ENCODE assay signal across 8 cellular contexts in genomic region chr14:64704145-64704742, GRCh38. TPM values are rescaled to one million over a fixed set of nuclear protein-coding genes. Genes with fewer than 3 reads are reported as not detected.
DNase-seq lines count a peak whose midpoint lies in the region; ATAC-seq, FAIRE-seq and TF ChIP-seq lines count a peak whose summit lies in the region.

Gene PLEKHG3, plus strand, starts transcription at chr14:64704424. Its CDS starts 23,208 bp downstream, at chr14:64727632.

- H3K27me3 Mint-ChIP-seq in T-cell: peaks cover 24 to 35% of the 10 kb centered on the region in 2 donors

- H3K4me1 Mint-ChIP-seq in T-cell: peaks cover 49 to 70% (median 53%) of the 10 kb centered on the region in 3 donors

- DNase-seq in COLO668 (lab: John Stamatoyannopoulos, UW; ENCODE audit: unreplicated experiment) (peak; percentile 96), KBM-7 (peak; percentile 51), T-cell (peak in 12 of 34 experiments; percentile 16 to 55 (median 32)), islet precursor cell (peak; percentile 93), skeletal muscle cell (ENCODE audit: low read depth) (peak; percentile 45), GM12891 (ENCODE audit: insufficient read length, low spot score) (no peak)

- in situ Hi-C loops in KBM-7 (cut with MboI; ENCODE audit: low pct_unique_long_range_greater_than_20kb, low sequenced_read_pairs): no loop called here

- H3K4me3 Mint-ChIP-seq in T-cell: peak within 1 kb of the TSS; percentile 75 to 85 (median 79)

- H3K9me3 Mint-ChIP-seq in T-cell: no peaks in the 10 kb centered on the region

- H3K27ac ChIP-seq in cingulate gyrus (ENCODE audit: low read depth, low read length): peak within 1 kb of the TSS; percentile 94

- peak within 1 kb of the TSS; percentile 89 to 95 for H3K27ac Mint-ChIP-seq in T-cell

- no peak for FAIRE-seq in GM12891 (lab: Jason Lieb, UNC)

- H3K36me3 Mint-ChIP-seq in T-cell: no peaks in the 10 kb centered on the region

- CTCF ChIA-PET in T-cell (lab: Charles Lee): interaction anchor here (0.7 to 1.7 kb wide), 2 partner anchors 17 to 160 kb away, joined by 3 to 5 read pairs; no protein-coding TSS in a partner anchor

- TF ChIP-seq POLR2A in GM12891 (IDR thresholded peaks at IDR 0.05; ENCODE audit: low read depth, low read length): no peak

- ATAC-seq in T-cell (replicated peaks in 1 of 4) (peak; percentile 18 to 37 (median 24)), HG03439 (IDR thresholded peaks at IDR 0.05; ENCODE audit: unreplicated experiment) (no peak)

- POLR2A ChIA-PET in T-cell (lab: Charles Lee): interaction anchor here in 1 of 2 donors (1.0 kb wide), 1 partner anchor 13 kb away, joined by 5 read pairs; no protein-coding TSS in a partner anchor

- peak within 1 kb of the TSS; percentile 80 for H3K4me3 ChIP-seq in skeletal muscle cell (ENCODE audit: low read depth, low read length)

TF ChIP-seq in GM12891, 5 proteins besides CTCF, POLR2A, EP300 and RAD21:
- no peak for TF ChIP-seq PAX5 (IDR thresholded peaks at IDR 0.05; ENCODE audit: insufficient read depth, low read length, severe bottlenecking)
- no peak for TF ChIP-seq TAF1 (IDR thresholded peaks at IDR 0.05; ENCODE audit: low read depth, low read length)
- TF ChIP-seq POU2F2 (IDR thresholded peaks at IDR 0.05; ENCODE audit: low read depth, low read length): no peak
- no peak for TF ChIP-seq POLR2AphosphoS5 (IDR thresholded peaks at IDR 0.05; ENCODE audit: low read depth, low read length)
- no peak for TF ChIP-seq SPI1 (IDR thresholded peaks at IDR 0.05; ENCODE audit: low read depth, low read length)

RNA-seq across cellular contexts. Expression of gene PLEKHG3, which starts in this region (rescaled TPM):
- total RNA-seq in T-cell: 10 to 100 TPM; 12.4 to 58.2 (median 27.3) TPM
- 0.37 TPM for polyA plus RNA-seq in GM12891 (2012; ENCODE audit: low read depth, missing spikeins)
